ENCODE assay signal across 1 cellular context in the genomic region with DNA sequence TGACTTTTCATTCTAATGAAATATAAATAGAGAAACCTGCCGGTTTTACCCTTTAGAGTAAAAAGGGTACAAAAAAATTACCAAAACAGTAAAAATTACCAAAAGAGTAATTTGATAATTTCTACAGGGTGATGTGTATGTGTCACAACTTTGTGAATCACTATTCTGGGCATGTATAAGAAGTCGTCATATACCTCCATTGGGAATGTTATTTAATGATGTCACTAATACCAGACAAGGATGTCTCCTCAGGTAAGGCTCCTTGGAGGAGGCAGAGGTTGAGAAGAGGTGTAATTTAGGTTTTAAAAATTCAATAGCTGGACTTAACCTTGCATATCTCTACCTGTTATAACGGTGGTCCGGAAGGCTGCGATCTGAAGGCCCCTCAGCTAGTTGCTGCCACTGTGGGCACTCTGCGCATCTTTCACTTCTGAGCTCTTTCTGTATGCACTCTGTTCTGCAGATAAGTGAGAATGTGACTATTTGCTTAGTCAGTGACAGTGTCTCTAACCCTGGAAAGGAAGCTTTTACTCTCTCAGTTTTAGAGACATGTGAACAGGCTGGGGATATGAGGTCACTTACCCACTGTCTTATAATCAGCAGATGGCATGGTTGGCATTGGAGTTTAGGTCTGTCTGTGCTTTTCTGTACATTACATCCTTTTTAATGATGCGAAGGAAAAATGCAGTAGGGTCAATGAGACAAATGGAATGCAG.
TF ChIP-seq lines count a peak whose summit lies in the region.

No MANE protein-coding gene starts in this region.

TF ChIP-seq in GM23338, 12 proteins besides CTCF, POLR2A, EP300 and RAD21:
- TF ChIP-seq POLR2AphosphoS5 (IDR thresholded peaks at IDR 0.05; ENCODE audit: low read depth), result no peak
- no peak for TF ChIP-seq NANOG (IDR thresholded peaks at IDR 0.05; ENCODE audit: borderline replicate concordance)
- TF ChIP-seq EZH2phosphoT487 (IDR thresholded peaks at IDR 0.05; ENCODE audit: unreplicated experiment), result no peak
- TF ChIP-seq, protein P1, sequence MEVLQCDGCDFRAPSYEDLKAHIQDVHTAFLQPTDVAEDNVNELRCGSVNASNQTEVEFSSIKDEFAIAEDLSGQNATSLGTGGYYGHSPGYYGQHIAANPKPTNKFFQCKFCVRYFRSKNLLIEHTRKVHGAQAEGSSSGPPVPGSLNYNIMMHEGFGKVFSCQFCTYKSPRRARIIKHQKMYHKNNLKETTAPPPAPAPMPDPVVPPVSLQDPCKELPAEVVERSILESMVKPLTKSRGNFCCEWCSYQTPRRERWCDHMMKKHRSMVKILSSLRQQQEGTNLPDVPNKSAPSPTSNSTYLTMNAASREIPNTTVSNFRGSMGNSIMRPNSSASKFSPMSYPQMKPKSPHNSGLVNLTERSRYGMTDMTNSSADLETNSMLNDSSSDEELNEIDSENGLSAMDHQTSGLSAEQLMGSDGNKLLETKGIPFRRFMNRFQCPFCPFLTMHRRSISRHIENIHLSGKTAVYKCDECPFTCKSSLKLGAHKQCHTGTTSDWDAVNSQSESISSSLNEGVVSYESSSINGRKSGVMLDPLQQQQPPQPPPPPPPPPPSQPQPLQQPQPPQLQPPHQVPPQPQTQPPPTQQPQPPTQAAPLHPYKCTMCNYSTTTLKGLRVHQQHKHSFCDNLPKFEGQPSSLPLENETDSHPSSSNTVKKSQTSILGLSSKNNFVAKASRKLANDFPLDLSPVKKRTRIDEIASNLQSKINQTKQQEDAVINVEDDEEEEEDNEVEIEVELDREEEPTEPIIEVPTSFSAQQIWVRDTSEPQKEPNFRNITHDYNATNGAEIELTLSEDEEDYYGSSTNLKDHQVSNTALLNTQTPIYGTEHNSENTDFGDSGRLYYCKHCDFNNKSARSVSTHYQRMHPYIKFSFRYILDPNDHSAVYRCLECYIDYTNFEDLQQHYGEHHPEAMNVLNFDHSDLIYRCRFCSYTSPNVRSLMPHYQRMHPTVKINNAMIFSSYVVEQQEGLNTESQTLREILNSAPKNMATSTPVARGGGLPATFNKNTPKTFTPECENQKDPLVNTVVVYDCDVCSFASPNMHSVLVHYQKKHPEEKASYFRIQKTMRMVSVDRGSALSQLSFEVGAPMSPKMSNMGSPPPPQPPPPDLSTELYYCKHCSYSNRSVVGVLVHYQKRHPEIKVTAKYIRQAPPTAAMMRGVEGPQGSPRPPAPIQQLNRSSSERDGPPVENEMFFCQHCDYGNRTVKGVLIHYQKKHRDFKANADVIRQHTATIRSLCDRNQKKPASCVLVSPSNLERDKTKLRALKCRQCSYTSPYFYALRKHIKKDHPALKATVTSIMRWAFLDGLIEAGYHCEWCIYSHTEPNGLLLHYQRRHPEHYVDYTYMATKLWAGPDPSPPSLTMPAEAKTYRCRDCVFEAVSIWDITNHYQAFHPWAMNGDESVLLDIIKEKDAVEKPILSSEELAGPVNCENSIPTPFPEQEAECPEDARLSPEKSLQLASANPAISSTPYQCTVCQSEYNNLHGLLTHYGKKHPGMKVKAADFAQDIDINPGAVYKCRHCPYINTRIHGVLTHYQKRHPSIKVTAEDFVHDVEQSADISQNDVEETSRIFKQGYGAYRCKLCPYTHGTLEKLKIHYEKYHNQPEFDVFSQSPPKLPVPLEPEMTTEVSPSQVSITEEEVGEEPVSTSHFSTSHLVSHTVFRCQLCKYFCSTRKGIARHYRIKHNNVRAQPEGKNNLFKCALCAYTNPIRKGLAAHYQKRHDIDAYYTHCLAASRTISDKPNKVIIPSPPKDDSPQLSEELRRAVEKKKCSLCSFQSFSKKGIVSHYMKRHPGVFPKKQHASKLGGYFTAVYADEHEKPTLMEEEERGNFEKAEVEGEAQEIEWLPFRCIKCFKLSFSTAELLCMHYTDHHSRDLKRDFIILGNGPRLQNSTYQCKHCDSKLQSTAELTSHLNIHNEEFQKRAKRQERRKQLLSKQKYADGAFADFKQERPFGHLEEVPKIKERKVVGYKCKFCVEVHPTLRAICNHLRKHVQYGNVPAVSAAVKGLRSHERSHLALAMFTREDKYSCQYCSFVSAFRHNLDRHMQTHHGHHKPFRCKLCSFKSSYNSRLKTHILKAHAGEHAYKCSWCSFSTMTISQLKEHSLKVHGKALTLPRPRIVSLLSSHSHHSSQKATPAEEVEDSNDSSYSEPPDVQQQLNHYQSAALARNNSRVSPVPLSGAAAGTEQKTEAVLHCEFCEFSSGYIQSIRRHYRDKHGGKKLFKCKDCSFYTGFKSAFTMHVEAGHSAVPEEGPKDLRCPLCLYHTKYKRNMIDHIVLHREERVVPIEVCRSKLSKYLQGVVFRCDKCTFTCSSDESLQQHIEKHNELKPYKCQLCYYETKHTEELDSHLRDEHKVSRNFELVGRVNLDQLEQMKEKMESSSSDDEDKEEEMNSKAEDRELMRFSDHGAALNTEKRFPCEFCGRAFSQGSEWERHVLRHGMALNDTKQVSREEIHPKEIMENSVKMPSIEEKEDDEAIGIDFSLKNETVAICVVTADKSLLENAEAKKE (CRISPR knock-in tag; IDR thresholded peaks at IDR 0.05), result no peak
- TF ChIP-seq CREB1 (CRISPR knock-in tag; IDR thresholded peaks at IDR 0.05; ENCODE audit: low read depth), result no peak
TF ChIP-seq in GM23338: peak in this region for 0.
